24 cellular contexts compared by ENCODE assay signal in the genomic region with DNA sequence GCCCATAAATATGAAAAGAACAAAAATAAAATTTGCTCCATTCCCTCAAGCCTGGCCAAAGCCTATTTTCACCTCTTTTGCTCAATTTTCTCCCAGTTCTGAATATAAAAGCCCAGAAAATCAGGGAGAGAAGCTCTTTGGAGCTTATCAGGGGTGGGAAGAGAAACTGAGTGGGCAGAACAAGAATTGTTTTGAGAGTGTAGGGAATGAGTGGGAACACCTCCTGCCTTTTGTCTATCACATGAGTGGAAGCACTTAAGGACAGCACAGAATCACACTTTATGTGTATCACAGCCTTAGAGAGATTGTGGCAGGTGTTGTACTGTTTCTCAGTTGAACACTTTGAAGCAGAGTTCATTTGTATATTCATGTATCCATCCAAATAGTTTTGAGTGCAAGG.
A peak's percentile ranks its signal among the peaks of the same experiment; 100 is the strongest.
DNase-seq lines count a peak whose midpoint lies in the region; ATAC-seq, FAIRE-seq and TF ChIP-seq lines count a peak whose summit lies in the region.
"Had no signal": no experiment of that assay in that cellular context is flagged by ENCODE, and none has a peak within 500 bp of the region (broad histone marks: within the 10 kb centered on the region; RNA-seq: fewer than 3 reads in every experiment).

No MANE protein-coding gene starts in this region.

- peaks cover 58% of the 10 kb centered on the region for H3K4me1 ChIP-seq in A549
- no peaks in the 10 kb centered on the region for H3K4me1 ChIP-seq in HEK293 (ENCODE audit: control insufficient read depth, insufficient read depth, low read length)
- peaks cover 3% of the 10 kb centered on the region for H3K4me1 ChIP-seq in lower lobe of right lung
- no peaks in the 10 kb centered on the region for H3K4me1 ChIP-seq in mucosa of descending colon (ENCODE audit: low read depth)
- H3K4me1 ChIP-seq: BE2C had no signal

- no peak for TF ChIP-seq RAD21 in A549 (conservative IDR thresholded peaks at IDR 0.05 in 1 of 2, IDR thresholded peaks at IDR 0.05 in 1 of 2)

- intact Hi-C loops in lower lobe of right lung (cut with DNase I) = no loop called here
- intact Hi-C loops in mucosa of descending colon (cut with DNase I, micrococcal nuclease) = no loop called here

- ATAC-seq in A549 (no peak), lower lobe of right lung (no peak), mucosa of descending colon (no peak)

- DNase-seq in DMS53 (lab: John Stamatoyannopoulos, UW) (peak; percentile 20), DMS53 treated with DMSO at 0.1 percent for 48 hours (lab: John Stamatoyannopoulos, UW; ENCODE audit: unreplicated experiment) (no peak), A549 (ENCODE audit: low read depth in 1 of 2, low spot score in 1 of 2) (no peak), lower lobe of right lung (no peak), GF-D8 (lab: John Stamatoyannopoulos, UW) (no peak), mucosa of descending colon (no peak), COR-L47 (lab: John Stamatoyannopoulos, UW) (no peak)
- DNase-seq: ACHN; BE2C; C1 segment of cervical spinal cord; CD4-positive, alpha-beta memory T cell; CD4-positive, CD25-positive, alpha-beta regulatory T cell; CD8-positive, alpha-beta memory T cell; DMS 273 treated with DMSO at 0.1 percent for 48 hours; DMS153; DMS79; DND-41; EL; GDM1 had no signal

- H3K27ac ChIP-seq in A549 = peak overlapping the region; percentile 58 to 71
- H3K27ac ChIP-seq in HEK293 (ENCODE audit: extremely low read depth, low read depth, low read length) = no peak overlapping the region
- H3K27ac ChIP-seq in lower lobe of right lung = peak overlapping the region; percentile 15
- H3K27ac ChIP-seq: 22Rv1, BLaER1 had no signal

- CTCF ChIA-PET in A549 (lab: Yijun Ruan, JAX) (interaction anchor here (0.9 to 1.7 kb wide), 4 partner anchors 8 to 18 kb away, joined by 3 to 9 read pairs (median 4); no protein-coding TSS in a partner anchor), HEK293 (lab: Yijun Ruan, JAX) (no interaction called here)

- H3K36me3 ChIP-seq in HEK293 (ENCODE audit: control insufficient read depth in 2 of 2, insufficient read depth in 1 of 2, low read length in 2 of 2) (no peaks in the 10 kb centered on the region), lower lobe of right lung (no peaks in the 10 kb centered on the region), mucosa of descending colon (ENCODE audit: low read depth) (no peaks in the 10 kb centered on the region)
- H3K36me3 ChIP-seq: BE2C, BLaER1 had no signal

- no peaks in the 10 kb centered on the region for H3K27me3 ChIP-seq in lower lobe of right lung (ENCODE audit: low read depth)
- H3K27me3 ChIP-seq: BE2C, BLaER1 had no signal

- no peak for FAIRE-seq in A549 (lab: Jason Lieb, UNC)
- FAIRE-seq: GM12891, GM19239 had no signal

- POLR2A ChIA-PET in A549 (lab: Yijun Ruan, JAX) = no interaction called here
- POLR2A ChIA-PET in HEK293 (lab: Yijun Ruan, JAX) = no interaction called here

- peak overlapping the region; percentile 73; the same call in 2 of the 3 replicates for H3K4me2 ChIP-seq in A549
- H3K4me2 ChIP-seq: BLaER1 had no signal

- H3K4me3 ChIP-seq in A549 = no peak overlapping the region
- no peak overlapping the region for H3K4me3 ChIP-seq in HEK293 (ENCODE audit: low read depth, low read length)
- no peak overlapping the region for H3K4me3 ChIP-seq in lower lobe of right lung
- no peak overlapping the region for H3K4me3 ChIP-seq in mucosa of descending colon
- H3K4me3 ChIP-seq: BLaER1 had no signal

- H3K9me3 ChIP-seq in A549 = peaks cover 6% of the 10 kb centered on the region; the same call in 1 of the 3 replicates
- H3K9me3 ChIP-seq in HEK293 (ENCODE audit: control insufficient read depth, insufficient read depth, low read depth, low read length) = no peaks in the 10 kb centered on the region
- no peaks in the 10 kb centered on the region for H3K9me3 ChIP-seq in lower lobe of right lung
- H3K9me3 ChIP-seq in mucosa of descending colon = no peaks in the 10 kb centered on the region
- H3K9me3 ChIP-seq: BE2C, BLaER1 had no signal

- no peak for TF ChIP-seq POLR2A in A549 (IDR thresholded peaks at IDR 0.05; ENCODE audit: low read length)

- TF ChIP-seq CTCF in A549 (IDR thresholded peaks at IDR 0.05) (no peak), HEK293 (tag by site-specific recombination; IDR thresholded peaks at IDR 0.05) (no peak), lower lobe of right lung (IDR thresholded peaks at IDR 0.05) (no peak), mucosa of descending colon (IDR thresholded peaks at IDR 0.05) (no peak)

- no peak for TF ChIP-seq EP300 in A549 (IDR thresholded peaks at IDR 0.05)

TF ChIP-seq in A549, 52 proteins besides CTCF, POLR2A, EP300 and RAD21:
- TF ChIP-seq HOXB13 (CRISPR knock-in tag; IDR thresholded peaks at IDR 0.05; ENCODE audit: low read depth) = no peak
- no peak for TF ChIP-seq HMGXB4 (CRISPR knock-in tag; IDR thresholded peaks at IDR 0.05; ENCODE audit: borderline replicate concordance)
- TF ChIP-seq ZNF302 (CRISPR knock-in tag; IDR thresholded peaks at IDR 0.05) = no peak
- TF ChIP-seq USF2 (IDR thresholded peaks at IDR 0.05) = no peak
- TF ChIP-seq KDM5A (IDR thresholded peaks at IDR 0.05) = no peak
- TF ChIP-seq KDM1A (IDR thresholded peaks at IDR 0.05; ENCODE audit: low read depth) = no peak
- no peak for TF ChIP-seq ZFP36 (IDR thresholded peaks at IDR 0.05; ENCODE audit: borderline replicate concordance, partially characterized antibody)

TF ChIP-seq in HEK293, 187 proteins besides CTCF, POLR2A, EP300 and RAD21:
- no peak for TF ChIP-seq OVOL3 (tag by site-specific recombination; IDR thresholded peaks at IDR 0.05)
- peak; percentile 64 for TF ChIP-seq ZFHX2 (tag by site-specific recombination; conservative IDR thresholded peaks at IDR 0.05)
- TF ChIP-seq EGR2 (tag by site-specific recombination; IDR thresholded peaks at IDR 0.05; ENCODE audit: low read depth) = peak; percentile 71; the same call in 1 of the 2 replicates
- no peak for TF ChIP-seq ZNF610 (tag by site-specific recombination; IDR thresholded peaks at IDR 0.05; ENCODE audit: borderline replicate concordance)
- no peak for TF ChIP-seq HOXC10 (CRISPR knock-in tag; IDR thresholded peaks at IDR 0.05)
- TF ChIP-seq ZNF121 (tag by site-specific recombination; IDR thresholded peaks at IDR 0.05) = no peak
